Comparison of ENCODE assay signal across 28 cellular contexts in genomic region chr5:170232786-170233185, GRCh38. TPM values are rescaled to one million over a fixed set of nuclear protein-coding genes. Genes with fewer than 3 reads are reported as not detected.
"Had no signal": no experiment of that assay in that cellular context is flagged by ENCODE, and none has a peak within 500 bp of the region (broad histone marks: within the 10 kb centered on the region; RNA-seq: fewer than 3 reads in every experiment).

Gene C5orf58, plus strand, starts transcription at chr5:170232985. Its CDS starts 1,992 bp downstream, at chr5:170234977.

- ATAC-seq: activated CD4-positive, alpha-beta T cell treated with anti-CD3 and anti-CD28 coated beads for 36 hours; activated naive CD8-positive, alpha-beta T cell treated with anti-CD3 and anti-CD28 coated beads, Interleukin-2, amount 50 U/mL, for 24 hours; left cardiac atrium; mucosa of descending colon; sciatic nerve; stimulated activated memory B cell treated with anti-CD40 and anti-IgM and Interleukin-4, amounts not matched to agents 10 μg/mL and 1 μg/mL and 100 μg/mL, for 72 hours had no signal

- H3K4me1 Mint-ChIP-seq: activated B cell treated with CpG ODN at 0.5 μM for 24 hours; stimulated activated memory B cell treated with anti-CD40 and anti-IgM and Interleukin-4, amounts not matched to agents 10 μg/mL and 1 μg/mL and 100 μg/mL, for 72 hours had no signal

- H3K36me3 Mint-ChIP-seq: stimulated activated memory B cell treated with anti-CD40 and anti-IgM and Interleukin-4, amounts not matched to agents 10 μg/mL and 1 μg/mL and 100 μg/mL, for 72 hours; type B pancreatic cell had no signal

- H3K4me3 Mint-ChIP-seq: activated B cell treated with CpG ODN at 0.5 μM for 24 hours; activated CD4-positive, alpha-beta memory T cell treated with anti-CD3 and anti-CD28 coated beads for 36 hours; activated CD4-positive, alpha-beta T cell treated with anti-CD3 and anti-CD28 coated beads for 36 hours; activated naive CD8-positive, alpha-beta T cell treated with anti-CD3 and anti-CD28 coated beads, Interleukin-2, amount 50 U/mL, for 24 hours; nephron progenitor cell; stimulated activated memory B cell treated with anti-CD40 and anti-IgM and Interleukin-4, amounts not matched to agents 10 μg/mL and 1 μg/mL and 100 μg/mL, for 72 hours; type B pancreatic cell had no signal

- H3K27ac Mint-ChIP-seq: activated B cell treated with CpG ODN at 0.5 μM for 24 hours; activated CD4-positive, alpha-beta memory T cell treated with anti-CD3 and anti-CD28 coated beads for 36 hours; activated CD4-positive, alpha-beta T cell treated with anti-CD3 and anti-CD28 coated beads for 36 hours; activated naive CD8-positive, alpha-beta T cell treated with anti-CD3 and anti-CD28 coated beads, Interleukin-2, amount 50 U/mL, for 24 hours; nephron progenitor cell; stimulated activated memory B cell treated with anti-CD40 and anti-IgM and Interleukin-4, amounts not matched to agents 10 μg/mL and 1 μg/mL and 100 μg/mL, for 72 hours; type B pancreatic cell had no signal

- H3K27me3 ChIP-seq: stomach had no signal

- FAIRE-seq: endometrium, islet of Langerhans, small intestine had no signal

- H3K4me3 ChIP-seq: hepatocyte, mucosa of descending colon, stomach had no signal

- H3K9me3 Mint-ChIP-seq: activated B cell treated with CpG ODN at 0.5 μM for 24 hours; activated CD4-positive, alpha-beta memory T cell treated with anti-CD3 and anti-CD28 coated beads for 36 hours; activated naive CD8-positive, alpha-beta T cell treated with anti-CD3 and anti-CD28 coated beads, Interleukin-2, amount 50 U/mL, for 24 hours; nephron progenitor cell; stimulated activated memory B cell treated with anti-CD40 and anti-IgM and Interleukin-4, amounts not matched to agents 10 μg/mL and 1 μg/mL and 100 μg/mL, for 72 hours; type B pancreatic cell had no signal

- DNase-seq: activated B cell treated with CpG ODN at 0.5 μM for 24 hours; activated CD4-positive, alpha-beta memory T cell treated with anti-CD3 and anti-CD28 coated beads for 36 hours; activated CD4-positive, alpha-beta T cell treated with anti-CD3 and anti-CD28 coated beads for 36 hours; activated effector memory CD4-positive, alpha-beta T cell treated with Interleukin-2 at 50 U/mL for 16 hours; activated naive CD4-positive, alpha-beta T cell treated with anti-CD3 and anti-CD28 coated beads, Interleukin-2, amount 50 U/mL, for 16 hours; activated naive CD8-positive, alpha-beta T cell treated with anti-CD3 and anti-CD28 coated beads, Interleukin-2, amount 50 U/mL, for 24 hours; activated T-cell treated with anti-CD3 and anti-CD28 coated beads, Interleukin-2, amount 50 U/mL, for 48 hours; foreskin fibroblast; left cardiac atrium; mesenchymal stem cell; mucosa of descending colon; nephron progenitor cell; occipital lobe; small intestine; stomach; T1000 had no signal

- H3K27me3 Mint-ChIP-seq: activated B cell treated with CpG ODN at 0.5 μM for 24 hours; activated CD4-positive, alpha-beta memory T cell treated with anti-CD3 and anti-CD28 coated beads for 36 hours; activated CD4-positive, alpha-beta T cell treated with anti-CD3 and anti-CD28 coated beads for 36 hours; activated naive CD8-positive, alpha-beta T cell treated with anti-CD3 and anti-CD28 coated beads, Interleukin-2, amount 50 U/mL, for 24 hours had no signal

- H3K9me3 ChIP-seq: mucosa of descending colon, stomach had no signal

- H3K36me3 ChIP-seq: stomach had no signal

- H3K4me1 ChIP-seq: stomach had no signal

- H3K27ac ChIP-seq: hepatocyte, stomach had no signal

RNA-seq across cellular contexts. Expression of gene C5orf58, which starts in this region (rescaled TPM):
- total RNA-seq: activated B cell treated with CpG ODN at 0.5 μM for 24 hours; activated CD4-positive, alpha-beta memory T cell treated with anti-CD3 and anti-CD28 coated beads for 36 hours; activated CD4-positive, alpha-beta T cell treated with anti-CD3 and anti-CD28 coated beads for 36 hours; cerebellum; epithelial cell of proximal tubule; glomerular endothelial cell; hepatocyte; left cardiac atrium; liver; mucosa of descending colon; occipital lobe; sciatic nerve; T-helper 1 cell treated with Interleukin-12 subunit alpha and Interleukin-12 subunit beta and Interleukin-4 antibody, amounts not matched to agents 30 ng/mL and 1 ng/mL, for 36 hours; temporal lobe had no signal
- polyA plus RNA-seq: small intestine had no signal
